ENCODE assay signal across 11 cellular contexts in the genomic region with DNA sequence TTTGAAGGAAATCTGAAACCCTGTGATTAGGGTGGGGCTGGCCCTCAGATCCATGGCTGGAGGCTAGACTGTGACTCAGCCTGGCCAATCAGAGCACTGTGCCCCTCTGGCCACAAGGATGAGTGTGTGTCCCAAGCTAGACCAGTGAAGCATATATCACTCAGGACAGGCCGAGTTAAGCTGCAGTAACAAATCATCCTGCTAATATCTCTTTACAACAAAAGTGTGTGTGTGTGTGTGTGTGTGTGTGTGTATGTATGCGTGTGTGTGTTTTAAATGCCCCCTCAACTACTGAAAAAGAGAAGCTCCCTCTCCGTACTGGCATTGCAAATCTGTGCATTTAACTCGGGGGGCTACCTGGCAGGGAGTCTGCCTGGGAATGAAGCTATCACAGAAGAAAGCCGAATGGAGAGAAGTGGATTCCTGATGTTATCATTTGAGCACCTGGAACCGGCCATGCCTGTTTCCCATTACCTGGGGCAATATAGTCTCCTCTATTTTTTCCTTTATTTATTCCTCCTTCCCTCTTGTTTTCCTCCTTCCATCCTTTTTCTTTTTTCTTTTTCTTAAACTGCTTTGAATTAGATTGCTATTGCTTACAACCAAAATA. TPM values are rescaled to one million over a fixed set of nuclear protein-coding genes. Genes with fewer than 3 reads are reported as not detected.
A peak's percentile ranks its signal among the peaks of the same experiment; 100 is the strongest.
DNase-seq lines count a peak whose midpoint lies in the region; ATAC-seq and TF ChIP-seq lines count a peak whose summit lies in the region.
"Had no signal": no experiment of that assay in that cellular context is flagged by ENCODE, and none has a peak within 500 bp of the region (broad histone marks: within the 10 kb centered on the region; RNA-seq: fewer than 3 reads in every experiment).

No MANE protein-coding gene starts in this region.

- H3K4me1 ChIP-seq in breast epithelium = no peaks in the 10 kb centered on the region
- H3K4me1 ChIP-seq: tibial nerve had no signal

- peaks cover 0 to 1% of the 10 kb centered on the region in 2 donors for H3K9me3 ChIP-seq in breast epithelium

- H3K4me3 ChIP-seq in breast epithelium = no peak overlapping the region
- H3K4me3 ChIP-seq: cardiac muscle cell, tibial nerve had no signal

- in situ Hi-C loops in KBM-7 (cut with MboI; ENCODE audit: low pct_unique_long_range_greater_than_20kb, low sequenced_read_pairs) = no loop called here

- DNase-seq in Daoy (ENCODE audit: low read depth) (peak; percentile 95), NCI-H146 (lab: John Stamatoyannopoulos, UW) (peak; percentile 60), breast epithelium (ENCODE audit: low spot score in 2 of 2) (no peak), myocyte (ENCODE audit: low read depth) (peak; percentile 63), NCI-H1694 (lab: John Stamatoyannopoulos, UW) (no peak), KBM-7 (no peak)
- DNase-seq: activated CD4-positive, alpha-beta T cell treated with anti-CD3 and anti-CD28 coated beads, Interleukin-2, amount 50 U/mL, for 4 hours had no signal

- H3K27ac ChIP-seq in breast epithelium = peak overlapping the region; percentile 38 to 60
- H3K27ac ChIP-seq: tibial nerve had no signal

- intact Hi-C loops in breast epithelium (cut with DNase I; ENCODE audit: low total_unique reads) = no loop called here

- no peak for TF ChIP-seq CTCF in breast epithelium (IDR thresholded peaks at IDR 0.05)

- TF ChIP-seq POLR2A in breast epithelium (IDR thresholded peaks at IDR 0.05) = no peak

- no peaks in the 10 kb centered on the region for H3K27me3 ChIP-seq in breast epithelium
- H3K27me3 ChIP-seq: cardiac muscle cell, tibial nerve had no signal

- no peaks in the 10 kb centered on the region for H3K36me3 ChIP-seq in breast epithelium
- H3K36me3 ChIP-seq: cardiac muscle cell, tibial nerve had no signal

- ATAC-seq in HG03520 (IDR thresholded peaks at IDR 0.05; ENCODE audit: unreplicated experiment) = no peak
- ATAC-seq in HG03521 (IDR thresholded peaks at IDR 0.05; ENCODE audit: unreplicated experiment) = no peak

RNA-seq across cellular contexts. Expression of a gene that starts 25.6 kb away (rescaled TPM):
- 144 and 149 TPM in 2 replicates for total RNA-seq in Daoy (2014; rRNA removed; shearing (Covaris generic))
- total RNA-seq in breast epithelium (100 to 1,000 TPM in 2 of 3 donors, 10 to 100 TPM in 1; 12.8 to 502 (median 347) TPM), myocyte (482 and 489 TPM in 2 replicates)
- polyA plus RNA-seq in myocyte (2012) = 203 TPM

Comparison
In these comparisons a context has a peak if more than half of its experiments do, and no peak if none do; other contexts are left out.
1. DNase-seq: peak in Daoy (single experiment), NCI-H146 (single experiment) and myocyte (single experiment); none in breast epithelium (0 of 2), NCI-H1694 (single experiment) and KBM-7 (single experiment).